ENCODE assay signal across 9 cellular contexts in the genomic region with DNA sequence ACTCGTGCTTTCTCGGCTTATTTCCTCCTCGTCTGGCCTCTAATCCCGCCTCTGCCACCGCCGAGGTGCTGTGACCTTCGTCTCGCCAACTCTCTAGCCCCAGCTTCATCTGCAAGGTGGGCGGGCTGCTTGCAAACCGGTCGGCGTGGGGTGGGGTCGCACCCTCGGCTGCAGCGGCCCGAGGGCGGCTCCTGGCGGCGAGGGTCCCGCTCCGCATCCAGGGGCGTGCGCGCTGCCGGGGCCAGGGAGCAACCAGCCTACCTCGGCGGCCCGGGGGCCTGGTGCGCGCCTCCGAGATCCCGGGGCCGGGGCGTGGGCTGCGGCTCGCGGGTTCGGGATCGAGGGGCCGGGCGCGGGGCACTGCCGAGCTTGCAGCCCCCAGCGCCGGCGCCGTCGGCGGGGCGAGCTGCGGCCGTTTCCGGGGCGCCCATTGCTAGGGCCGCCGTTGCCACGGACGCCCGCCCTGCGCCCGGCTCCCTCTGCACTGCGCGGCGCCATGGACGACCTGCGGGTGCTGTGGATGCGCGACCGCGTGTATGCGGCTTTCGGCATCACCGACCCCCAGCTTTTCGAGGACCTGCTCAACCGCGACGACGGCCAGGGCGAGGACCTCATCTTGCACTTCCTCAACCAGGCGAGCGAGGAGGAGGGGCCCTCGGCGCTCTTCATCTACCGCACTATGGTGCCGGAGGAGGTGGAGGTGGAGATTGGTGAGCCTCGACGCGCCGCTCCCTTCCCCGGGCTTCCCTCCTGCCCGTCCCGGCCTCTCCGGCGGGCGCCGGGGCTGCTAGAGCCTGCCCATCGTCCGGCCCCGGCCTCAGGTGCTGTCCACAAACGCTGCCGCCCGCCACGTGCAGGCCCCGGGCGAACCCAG. TPM values are rescaled to one million over a fixed set of nuclear protein-coding genes. Genes with fewer than 3 reads are reported as not detected.
DNase-seq lines count a peak whose midpoint lies in the region; ATAC-seq and TF ChIP-seq lines count a peak whose summit lies in the region.
"Had no signal": no experiment of that assay in that cellular context is flagged by ENCODE, and none has a peak within 500 bp of the region (broad histone marks: within the 10 kb centered on the region; RNA-seq: fewer than 3 reads in every experiment).

TSS of gene DNAH10 (plus strand) at position 461 of the 874 bp plus-strand sequence. CDS start at position 497, 36 bp downstream.

- peaks cover 0 to 36% (median 19%) of the 10 kb centered on the region in 9 donors for H3K36me3 ChIP-seq in heart left ventricle
- no peaks in the 10 kb centered on the region for H3K36me3 ChIP-seq in MG63

- H3K27me3 Mint-ChIP-seq in activated T-cell treated with anti-CD3 and anti-CD28 coated beads, Interleukin-2, amount 50 U/mL, for 72 hours (ENCODE audit: low read depth), result peaks cover under 1% of the 10 kb centered on the region

- no peak within 1 kb of the TSS for H3K27ac ChIP-seq in heart left ventricle
- H3K27ac ChIP-seq: PC-9 had no signal

- peak within 1 kb of the TSS; percentile 74 to 76 for H3K4me3 Mint-ChIP-seq in activated T-cell treated with anti-CD3 and anti-CD28 coated beads, Interleukin-2, amount 50 U/mL, for 72 hours

- no peaks in the 10 kb centered on the region for H3K9me3 Mint-ChIP-seq in activated T-cell treated with anti-CD3 and anti-CD28 coated beads, Interleukin-2, amount 50 U/mL, for 72 hours

- H3K27me3 ChIP-seq in heart left ventricle (peaks cover 4 to 40% (median 13%) of the 10 kb centered on the region in 9 donors), MG63 (no peaks in the 10 kb centered on the region)

- ATAC-seq in GM21515 (IDR thresholded peaks at IDR 0.05; ENCODE audit: unreplicated experiment) (peak; percentile 55), heart left ventricle (peak in 2 of 4 donors; percentile 55 to 63), sciatic nerve (no peak)
- ATAC-seq in activated T-cell treated with anti-CD3 and anti-CD28 coated beads, Interleukin-2, amount 50 U/mL, for 72 hours (replicated peaks in 1 of 2), result peak; percentile 81 to 85

- TF ChIP-seq POLR2A in heart left ventricle (IDR thresholded peaks at IDR 0.05), result no peak

- peaks cover 8% of the 10 kb centered on the region for H3K4me1 Mint-ChIP-seq in activated T-cell treated with anti-CD3 and anti-CD28 coated beads, Interleukin-2, amount 50 U/mL, for 72 hours (ENCODE audit: low read depth)

- intact Hi-C loops in heart left ventricle (cut with DNase I) (no loop called here), sciatic nerve (cut with DNase I) (no loop called here)

- H3K4me1 ChIP-seq in heart left ventricle, result peaks cover 0 to 13% (median 5%) of the 10 kb centered on the region in 12 donors

- H3K4me3 ChIP-seq in heart left ventricle (peak within 1 kb of the TSS in 11 of 12 donors; percentile 10 to 58 (median 42)), MG63 (no peak within 1 kb of the TSS)
- H3K4me3 ChIP-seq: PC-9 had no signal

- 3 to 15% (median 8%) methylated on average over 40 to 105 of the region's 105 CpGs for WGBS in heart left ventricle, 4 donors

- DNase-seq in DMS79 (lab: John Stamatoyannopoulos, UW), result peak; percentile 20
- peak; percentile 7 to 22 for DNase-seq in NCI-H1930 (lab: John Stamatoyannopoulos, UW)
- DNase-seq in activated T-cell treated with anti-CD3 and anti-CD28 coated beads, Interleukin-2, amount 50 U/mL, for 72 hours, result peak; percentile 53 to 60
- peak in 2 of 5 donors; percentile 29 to 67 for DNase-seq in heart left ventricle
- DNase-seq in retina, result peak; percentile 75
- DNase-seq in sciatic nerve (ENCODE audit: low spot score), result no peak
- no peak for DNase-seq in MG63

- H3K27ac Mint-ChIP-seq in activated T-cell treated with anti-CD3 and anti-CD28 coated beads, Interleukin-2, amount 50 U/mL, for 72 hours, result no peak within 1 kb of the TSS

- TF ChIP-seq CTCF in heart left ventricle (IDR thresholded peaks at IDR 0.05), result peak in 2 of 12 donors; percentile 17

- H3K9me3 ChIP-seq in heart left ventricle (no peaks in the 10 kb centered on the region), MG63 (no peaks in the 10 kb centered on the region)

- peaks cover 1 to 5% of the 10 kb centered on the region in 2 donors for H3K36me3 Mint-ChIP-seq in activated T-cell treated with anti-CD3 and anti-CD28 coated beads, Interleukin-2, amount 50 U/mL, for 72 hours (ENCODE audit: insufficient read depth in 2 of 2)

RNA-seq across cellular contexts. Expression of gene DNAH10, which starts in this region (rescaled TPM):
- under 1 TPM; 0.44 to 0.46 TPM for total RNA-seq in activated T-cell treated with anti-CD3 and anti-CD28 coated beads, Interleukin-2, amount 50 U/mL, for 72 hours
- total RNA-seq in heart left ventricle (under 1 TPM in 5 of 9 donors, not detected in 4; 0.11 to 0.45 (median 0.27) TPM), sciatic nerve (0.76 TPM)
- under 1 TPM; 0.04 to 0.11 TPM for polyA plus RNA-seq in heart left ventricle
- total RNA-seq in MG63 (2014; rRNA removed; shearing (Covaris generic); ENCODE audit: low replicate concordance), result 0.25 and 0.40 TPM in 2 replicates
- total RNA-seq: PC-9 had no signal

Comparison
In these comparisons a context has a peak if more than half of its experiments do, and no peak if none do; other contexts are left out.
1. Peak in DNase-seq and ATAC-seq in activated T-cell treated with anti-CD3 and anti-CD28 coated beads, Interleukin-2, amount 50 U/mL, for 72 hours; RNA of the gene not detected or under 1 TPM.
2. DNase-seq: peak in DMS79 (single experiment), NCI-H1930 (2 of 2) and retina (single experiment); none in sciatic nerve (single experiment) and MG63 (single experiment).